ENCODE assay signal across 17 cellular contexts in the genomic region with DNA sequence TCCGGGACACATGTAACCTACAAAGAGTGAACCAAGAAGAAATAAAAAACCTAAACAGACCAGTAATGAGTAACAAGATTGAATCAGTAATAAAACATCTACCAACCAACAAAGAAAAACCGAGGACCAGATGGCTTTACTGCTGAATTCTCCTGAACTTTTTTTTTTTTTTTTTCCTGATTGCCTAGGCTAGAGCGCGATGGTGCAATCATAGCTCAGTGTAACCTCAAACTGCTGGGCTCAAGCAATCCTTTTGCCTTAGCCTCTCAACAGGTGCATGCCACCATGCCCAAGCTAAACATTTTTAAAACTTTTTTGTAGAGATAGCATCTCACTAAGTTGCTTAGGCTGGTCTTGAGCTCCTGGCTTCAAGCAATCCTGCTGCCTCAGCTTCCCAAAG.
"Had no signal": no experiment of that assay in that cellular context is flagged by ENCODE, and none has a peak within 500 bp of the region (broad histone marks: within the 10 kb centered on the region; RNA-seq: fewer than 3 reads in every experiment).

No MANE protein-coding gene starts in this region.

- DNase-seq: activated CD4-positive, alpha-beta T cell treated with anti-CD3 and anti-CD28 coated beads for 4 hours; activated CD8-positive, alpha-beta memory T cell treated with anti-CD3 and anti-CD28 coated beads, Interleukin-2, amount 50 U/mL, for 48 hours; activated CD8-positive, alpha-beta T cell treated with anti-CD3 and anti-CD28 coated beads, Interleukin-2, amount 10 ng/mL, durations not matched to agents 7 days and 5 days; activated naive CD4-positive, alpha-beta T cell treated with Interleukin-2 at 50 U/mL for 16 hours; activated naive CD8-positive, alpha-beta T cell treated with anti-CD3 and anti-CD28 coated beads, Interleukin-2, amount 50 U/mL, for 24 hours; dorsolateral prefrontal cortex; foreskin keratinocyte; heart left ventricle; left lung; mesenchymal stem cell; stimulated activated CD4-positive, alpha-beta T cell treated with anti-CD3 and anti-CD28 coated beads, Interleukin-15, amount 100 ng/mL, for 24 hours; stimulated activated CD4-positive, alpha-beta T cell treated with anti-CD3 and anti-CD28 coated beads, Interleukin-4, amount 100 ng/mL, for 4 hours; T-helper 9 cell; WERI-Rb-1 had no signal

- FAIRE-seq: bronchial epithelial cell, urothelium cell line had no signal

- H3K36me3 ChIP-seq: ascending aorta, heart left ventricle, left lung, WERI-Rb-1 had no signal

- H3K27me3 ChIP-seq: ascending aorta, dorsolateral prefrontal cortex, foreskin keratinocyte, heart left ventricle, left lung had no signal

- ATAC-seq: activated CD8-positive, alpha-beta T cell treated with anti-CD3 and anti-CD28 coated beads, Interleukin-2, amount 10 ng/mL, durations not matched to agents 7 days and 5 days; activated naive CD8-positive, alpha-beta T cell treated with anti-CD3 and anti-CD28 coated beads, Interleukin-2, amount 50 U/mL, for 24 hours; foreskin keratinocyte; heart left ventricle; left lung had no signal

- H3K27ac ChIP-seq: ascending aorta, dorsolateral prefrontal cortex, foreskin keratinocyte, heart left ventricle, left lung, WERI-Rb-1 had no signal

- H3K4me3 ChIP-seq: ascending aorta, dorsolateral prefrontal cortex, heart left ventricle, left lung had no signal

- H3K4me1 ChIP-seq: ascending aorta had no signal

- H3K9me3 ChIP-seq: ascending aorta, left lung had no signal
